Comparison of ENCODE assay signal across 16 cellular contexts in genomic region chr7:97418312-97418711, GRCh38.
A peak's percentile ranks its signal among the peaks of the same experiment; 100 is the strongest.
DNase-seq lines count a peak whose midpoint lies in the region; ATAC-seq and TF ChIP-seq lines count a peak whose summit lies in the region.
"Had no signal": no experiment of that assay in that cellular context is flagged by ENCODE, and none has a peak within 500 bp of the region (broad histone marks: within the 10 kb centered on the region; RNA-seq: fewer than 3 reads in every experiment).

No MANE protein-coding gene starts in this region.

- TF ChIP-seq POLR2A in testis (IDR thresholded peaks at IDR 0.05) = no peak
- TF ChIP-seq POLR2A in gastrocnemius medialis (IDR thresholded peaks at IDR 0.05) = no peak

- H3K27ac ChIP-seq in right atrium auricular region (no peak overlapping the region), testis (no peak overlapping the region), gastrocnemius medialis (no peak overlapping the region)
- H3K27ac ChIP-seq: brain microvascular endothelial cell, esophagus squamous epithelium, skin epidermis had no signal

- H3K27ac Mint-ChIP-seq in activated T-cell treated with anti-CD3 and anti-CD28 coated beads, Interleukin-2, amount 50 U/mL, for 24 hours = no peak overlapping the region
- H3K27ac Mint-ChIP-seq in activated CD4-positive, alpha-beta memory T cell treated with anti-CD3 and anti-CD28 coated beads for 36 hours = no peak overlapping the region
- H3K27ac Mint-ChIP-seq: activated B cell treated with CpG ODN at 0.5 μM for 24 hours; activated naive CD4-positive, alpha-beta T cell treated with anti-CD3 and anti-CD28 coated beads, Interleukin-2, amount 50 U/mL, for 72 hours had no signal

- H3K27me3 Mint-ChIP-seq in activated T-cell treated with anti-CD3 and anti-CD28 coated beads, Interleukin-2, amount 50 U/mL, for 24 hours = no peaks in the 10 kb centered on the region
- H3K27me3 Mint-ChIP-seq in activated CD4-positive, alpha-beta memory T cell treated with anti-CD3 and anti-CD28 coated beads for 36 hours = no peaks in the 10 kb centered on the region
- H3K27me3 Mint-ChIP-seq: activated B cell treated with CpG ODN at 0.5 μM for 24 hours had no signal

- no peak overlapping the region for H3K4me3 ChIP-seq in right atrium auricular region
- H3K4me3 ChIP-seq in testis = no peak overlapping the region
- H3K4me3 ChIP-seq in gastrocnemius medialis = no peak overlapping the region
- H3K4me3 ChIP-seq: esophagus squamous epithelium, skin epidermis had no signal

- intact Hi-C loops in Right ventricle myocardium inferior (cut with DNase I) (no loop called here), testis (cut with DNase I; ENCODE audit: low total_unique reads) (no loop called here), gastrocnemius medialis (cut with DNase I; ENCODE audit: low total_unique reads) (no loop called here)
- intact Hi-C loops in activated CD4-positive, alpha-beta memory T cell treated with anti-CD3 and anti-CD28 coated beads for 36 hours (cut with micrococcal nuclease) = no loop called here

- H3K36me3 Mint-ChIP-seq in activated T-cell treated with anti-CD3 and anti-CD28 coated beads, Interleukin-2, amount 50 U/mL, for 24 hours (ENCODE audit: low read depth) = no peaks in the 10 kb centered on the region
- no peaks in the 10 kb centered on the region for H3K36me3 Mint-ChIP-seq in activated CD4-positive, alpha-beta memory T cell treated with anti-CD3 and anti-CD28 coated beads for 36 hours
- H3K36me3 Mint-ChIP-seq: activated naive CD4-positive, alpha-beta T cell treated with anti-CD3 and anti-CD28 coated beads, Interleukin-2, amount 50 U/mL, for 72 hours had no signal

- 85 to 95% methylated on average over 2 of the region's 2 CpGs for WGBS in testis, 2 donors

- H3K9me3 ChIP-seq in right atrium auricular region = no peaks in the 10 kb centered on the region
- H3K9me3 ChIP-seq in testis = no peaks in the 10 kb centered on the region
- H3K9me3 ChIP-seq in gastrocnemius medialis = no peaks in the 10 kb centered on the region
- H3K9me3 ChIP-seq: esophagus squamous epithelium had no signal

- TF ChIP-seq CTCF in right atrium auricular region (IDR thresholded peaks at IDR 0.05) = no peak
- peak in 1 of 3 experiments; percentile 20 for TF ChIP-seq CTCF in testis (IDR thresholded peaks at IDR 0.05)
- TF ChIP-seq CTCF in gastrocnemius medialis (IDR thresholded peaks at IDR 0.05 in 4 of 5, conservative IDR thresholded peaks at IDR 0.05 in 1 of 5) = no peak

- H3K36me3 ChIP-seq in right atrium auricular region = no peaks in the 10 kb centered on the region
- no peaks in the 10 kb centered on the region for H3K36me3 ChIP-seq in testis (ENCODE audit: low read depth, missing control alignments)
- H3K36me3 ChIP-seq in gastrocnemius medialis = no peaks in the 10 kb centered on the region
- H3K36me3 ChIP-seq: brain microvascular endothelial cell, esophagus squamous epithelium had no signal

- H3K27me3 ChIP-seq in right atrium auricular region (no peaks in the 10 kb centered on the region), testis (no peaks in the 10 kb centered on the region), gastrocnemius medialis (no peaks in the 10 kb centered on the region)
- H3K27me3 ChIP-seq: brain microvascular endothelial cell, esophagus squamous epithelium had no signal

- ATAC-seq in Right ventricle myocardium inferior (no peak), gastrocnemius medialis (no peak)
- ATAC-seq: activated naive CD4-positive, alpha-beta T cell treated with anti-CD3 and anti-CD28 coated beads, Interleukin-2, amount 50 U/mL, for 72 hours had no signal

- H3K4me1 Mint-ChIP-seq in activated T-cell treated with anti-CD3 and anti-CD28 coated beads, Interleukin-2, amount 50 U/mL, for 24 hours (ENCODE audit: low read depth) = no peaks in the 10 kb centered on the region
- no peaks in the 10 kb centered on the region for H3K4me1 Mint-ChIP-seq in activated CD4-positive, alpha-beta memory T cell treated with anti-CD3 and anti-CD28 coated beads for 36 hours (ENCODE audit: low read depth)
- H3K4me1 Mint-ChIP-seq: activated B cell treated with CpG ODN at 0.5 μM for 24 hours had no signal

- POLR2A ChIA-PET in activated CD4-positive, alpha-beta memory T cell treated with anti-CD3 and anti-CD28 coated beads for 36 hours (lab: Charles Lee) = no interaction called here

- in situ Hi-C loops in gastrocnemius medialis (cut with MboI; ENCODE audit: low sequenced_read_pairs in 4 of 4) = no loop called here

- H3K4me1 ChIP-seq in right atrium auricular region = no peaks in the 10 kb centered on the region
- H3K4me1 ChIP-seq in testis = no peaks in the 10 kb centered on the region
- H3K4me1 ChIP-seq in gastrocnemius medialis = no peaks in the 10 kb centered on the region
- H3K4me1 ChIP-seq: esophagus squamous epithelium had no signal

- CTCF ChIA-PET in activated CD4-positive, alpha-beta memory T cell treated with anti-CD3 and anti-CD28 coated beads for 36 hours (lab: Charles Lee) = interaction anchor here (0.8 kb wide), 1 partner anchor 14 kb away, joined by 3 read pairs; no protein-coding TSS in a partner anchor

- no peak overlapping the region for H3K4me3 Mint-ChIP-seq in activated T-cell treated with anti-CD3 and anti-CD28 coated beads, Interleukin-2, amount 50 U/mL, for 24 hours
- no peak overlapping the region for H3K4me3 Mint-ChIP-seq in activated CD4-positive, alpha-beta memory T cell treated with anti-CD3 and anti-CD28 coated beads for 36 hours
- H3K4me3 Mint-ChIP-seq: activated B cell treated with CpG ODN at 0.5 μM for 24 hours had no signal

- H3K9me3 Mint-ChIP-seq in activated T-cell treated with anti-CD3 and anti-CD28 coated beads, Interleukin-2, amount 50 U/mL, for 24 hours = no peaks in the 10 kb centered on the region
- H3K9me3 Mint-ChIP-seq in activated CD4-positive, alpha-beta memory T cell treated with anti-CD3 and anti-CD28 coated beads for 36 hours = no peaks in the 10 kb centered on the region
- H3K9me3 Mint-ChIP-seq: activated B cell treated with CpG ODN at 0.5 μM for 24 hours had no signal

- DNase-seq in Right ventricle myocardium inferior (ENCODE audit: missing footprints) (peak; percentile 32), right atrium auricular region (ENCODE audit: low spot score) (no peak), HT-29 (ENCODE audit: low spot score) (peak; percentile 27), RKO (ENCODE audit: low spot score) (peak; percentile 19), testis (peak; percentile 33), gastrocnemius medialis (no peak)
- no peak for DNase-seq in activated T-cell treated with anti-CD3 and anti-CD28 coated beads, Interleukin-2, amount 50 U/mL, for 24 hours
- DNase-seq in activated CD4-positive, alpha-beta memory T cell treated with anti-CD3 and anti-CD28 coated beads for 36 hours = no peak
- DNase-seq: activated B cell treated with CpG ODN at 0.5 μM for 24 hours; activated CD8-positive, alpha-beta memory T cell treated with anti-CD3 and anti-CD28 coated beads, Interleukin-2, amount 50 U/mL, for 48 hours; brain microvascular endothelial cell; esophagus squamous epithelium; NCI-H1092; stimulated activated naive CD4-positive, alpha-beta T cell had no signal

Comparison
In these comparisons a context has a peak if more than half of its experiments do, and no peak if none do; other contexts are left out.
1. DNase-seq: peak in Right ventricle myocardium inferior (single experiment), HT-29 (single experiment), RKO (single experiment) and testis (single experiment); none in right atrium auricular region (single experiment), activated T-cell treated with anti-CD3 and anti-CD28 coated beads, Interleukin-2, amount 50 U/mL, for 24 hours (single experiment), activated CD4-positive, alpha-beta memory T cell treated with anti-CD3 and anti-CD28 coated beads for 36 hours (single experiment) and gastrocnemius medialis (0 of 2).